ENCODE assay signal across 8 cellular contexts in genomic region chr1:64743954-64744491, GRCh38. TPM values are rescaled to one million over a fixed set of nuclear protein-coding genes. Genes with fewer than 3 reads are reported as not detected.
DNase-seq lines count a peak whose midpoint lies in the region; ATAC-seq and TF ChIP-seq lines count a peak whose summit lies in the region.

No MANE protein-coding gene starts in this region.

- peak overlapping the region; percentile 90 for H3K4me3 Mint-ChIP-seq in CD8-positive, alpha-beta T cell
- H3K4me3 Mint-ChIP-seq in natural killer cell treated with Interleukin-12 subunit alpha and Interleukin-12 subunit beta and Interleukin-15 and Interleukin-18, amount 100 ng/mL, for 72 hours, result peak overlapping the region; percentile 70

- peak overlapping the region; percentile 83 for H3K9ac ChIP-seq in KMS-11

- DNase-seq in CD8-positive, alpha-beta T cell, result no peak
- DNase-seq in dorsolateral prefrontal cortex (peak in 1 of 10 donors; percentile 24), GM13976 (ENCODE audit: low spot score) (no peak)
- DNase-seq in natural killer cell treated with Interleukin-12 subunit alpha and Interleukin-12 subunit beta and Interleukin-15 and Interleukin-18, amount 100 ng/mL, for 72 hours (ENCODE audit: low spot score), result no peak
- DNase-seq in activated CD4-positive, alpha-beta T cell treated with anti-CD3 and anti-CD28 coated beads, Interleukin-2, amount 50 U/mL, for 4 hours, result no peak

- POLR2A ChIA-PET in CD8-positive, alpha-beta T cell (lab: Charles Lee), result no interaction called here

- peak overlapping the region; percentile 91 for H2AFZ ChIP-seq in KMS-11 (ENCODE audit: low read depth)

- peaks cover 22% of the 10 kb centered on the region for H3K4me1 Mint-ChIP-seq in CD8-positive, alpha-beta T cell (ENCODE audit: low read depth)
- peaks cover 7 to 8% of the 10 kb centered on the region in 2 donors for H3K4me1 Mint-ChIP-seq in natural killer cell treated with Interleukin-12 subunit alpha and Interleukin-12 subunit beta and Interleukin-15 and Interleukin-18, amount 100 ng/mL, for 72 hours (ENCODE audit: low read depth in 2 of 2)

- peaks cover 13% of the 10 kb centered on the region for H3K4me1 ChIP-seq in CD8-positive, alpha-beta T cell (ENCODE audit: insufficient read depth, low read length)
- peaks cover 36% of the 10 kb centered on the region for H3K4me1 ChIP-seq in KMS-11 (ENCODE audit: low read depth, poor library complexity, severe bottlenecking)

- ATAC-seq in CD8-positive, alpha-beta T cell, result no peak
- ATAC-seq in natural killer cell treated with Interleukin-12 subunit alpha and Interleukin-12 subunit beta and Interleukin-15 and Interleukin-18, amount 100 ng/mL, for 72 hours, result no peak
- ATAC-seq in GM21737 (IDR thresholded peaks at IDR 0.05; ENCODE audit: unreplicated experiment), result no peak
- no peak for ATAC-seq in HG03139 (IDR thresholded peaks at IDR 0.05; ENCODE audit: unreplicated experiment)

- 0 out of 2 replicates have a peak, but pooled peaks cover 8% of the 10 kb centered on the region for H4K20me1 ChIP-seq in KMS-11 (ENCODE audit: insufficient read depth)

- intact Hi-C loops in CD8-positive, alpha-beta T cell (cut with DNase I, micrococcal nuclease), result loop anchor here (1.0 to 10.0 kb wide), 4 partner anchors 80 to 331 kb away; no protein-coding TSS in a partner anchor
- intact Hi-C loops in dorsolateral prefrontal cortex (cut with DNase I), result loop anchor here in 1 of 2 donors (10.0 kb wide), 2 partner anchors 71 to 321 kb away; no protein-coding TSS in a partner anchor

- no peaks in the 10 kb centered on the region for H3K36me3 ChIP-seq in CD8-positive, alpha-beta T cell (ENCODE audit: insufficient read depth, low read length)
- H3K36me3 ChIP-seq in KMS-11 (ENCODE audit: insufficient read depth), result no peaks in the 10 kb centered on the region

- H3K9me3 Mint-ChIP-seq in CD8-positive, alpha-beta T cell, result no peaks in the 10 kb centered on the region
- no peaks in the 10 kb centered on the region for H3K9me3 Mint-ChIP-seq in natural killer cell treated with Interleukin-12 subunit alpha and Interleukin-12 subunit beta and Interleukin-15 and Interleukin-18, amount 100 ng/mL, for 72 hours

- in situ Hi-C loops in GM13976 (cut with MboI; ENCODE audit: low sequenced_read_pairs, unreplicated experiment), result no loop called here

- peak overlapping the region; percentile 75 for H3K27ac Mint-ChIP-seq in CD8-positive, alpha-beta T cell
- H3K27ac Mint-ChIP-seq in natural killer cell treated with Interleukin-12 subunit alpha and Interleukin-12 subunit beta and Interleukin-15 and Interleukin-18, amount 100 ng/mL, for 72 hours, result no peak overlapping the region

- no peaks in the 10 kb centered on the region for H3K27me3 ChIP-seq in CD8-positive, alpha-beta T cell (ENCODE audit: insufficient read depth, low read length)
- no peaks in the 10 kb centered on the region for H3K27me3 ChIP-seq in KMS-11 (ENCODE audit: insufficient read depth, low read depth)
- H3K27me3 ChIP-seq in dorsolateral prefrontal cortex, result no peaks in the 10 kb centered on the region

- H3K4me3 ChIP-seq in CD8-positive, alpha-beta T cell (ENCODE audit: low read depth, low read length), result peak overlapping the region; percentile 48
- H3K4me3 ChIP-seq in KMS-11 (IDR thresholded peaks at IDR 0.05; ENCODE audit: insufficient read depth, low read depth, low read length) (peak overlapping the region; percentile 68), dorsolateral prefrontal cortex (peak overlapping the region; percentile 56 to 87 (median 76))

- peaks cover 2% of the 10 kb centered on the region for H3K36me3 Mint-ChIP-seq in CD8-positive, alpha-beta T cell
- H3K36me3 Mint-ChIP-seq in natural killer cell treated with Interleukin-12 subunit alpha and Interleukin-12 subunit beta and Interleukin-15 and Interleukin-18, amount 100 ng/mL, for 72 hours, result no peaks in the 10 kb centered on the region

- H3K27me3 Mint-ChIP-seq in CD8-positive, alpha-beta T cell (ENCODE audit: low read depth), result peaks cover 5% of the 10 kb centered on the region
- peaks cover 9 to 16% of the 10 kb centered on the region in 2 donors for H3K27me3 Mint-ChIP-seq in natural killer cell treated with Interleukin-12 subunit alpha and Interleukin-12 subunit beta and Interleukin-15 and Interleukin-18, amount 100 ng/mL, for 72 hours

- no peak for TF ChIP-seq CTCF in CD8-positive, alpha-beta T cell (IDR thresholded peaks at IDR 0.05)
- TF ChIP-seq CTCF in KMS-11 (conservative IDR thresholded peaks at IDR 0.05; ENCODE audit: low read depth, low read length), result no peak
- no peak for TF ChIP-seq CTCF in dorsolateral prefrontal cortex (IDR thresholded peaks at IDR 0.05 in 54 of 56, conservative IDR thresholded peaks at IDR 0.05 in 2 of 56; ENCODE audit: low read depth in 1 of 56, partially characterized antibody in 56 of 56)
- no peak for TF ChIP-seq CTCF in GM13976 (IDR thresholded peaks at IDR 0.05; ENCODE audit: borderline replicate concordance, control extremely low read depth, extremely low read depth, insufficient read depth, missing control alignments)

- H3K4me2 ChIP-seq in KMS-11, result peak overlapping the region; percentile 91

- no peaks in the 10 kb centered on the region for H3K9me3 ChIP-seq in CD8-positive, alpha-beta T cell (ENCODE audit: low read length)

- H3K27ac ChIP-seq in CD8-positive, alpha-beta T cell (ENCODE audit: low read depth, low read length), result no peak overlapping the region
- H3K27ac ChIP-seq in KMS-11, result peak overlapping the region; percentile 65
- peak overlapping the region in 43 of 59 donors; percentile 37 to 89 (median 75) for H3K27ac ChIP-seq in dorsolateral prefrontal cortex

- CTCF ChIA-PET in CD8-positive, alpha-beta T cell (lab: Charles Lee), result interaction anchor here (1.3 to 1.4 kb wide), 4 partner anchors 9 to 331 kb away, joined by 4 to 7 read pairs (median 6); no protein-coding TSS in a partner anchor

- peaks cover 25% of the 10 kb centered on the region; the same call in 1 of the 2 replicates for H3K79me2 ChIP-seq in KMS-11 (ENCODE audit: insufficient read depth, low read depth)

RNA-seq across cellular contexts. Expression of gene RAVER2, which starts 0.9 kb away (rescaled TPM):
- 1 to 10 TPM; 1.1 TPM for total RNA-seq in CD8-positive, alpha-beta T cell
- total RNA-seq in dorsolateral prefrontal cortex, result 10 to 100 TPM in 111 of 120 experiments, 1 to 10 TPM in 9; 6.1 to 24.9 (median 12.8) TPM
- total RNA-seq in natural killer cell treated with Interleukin-12 subunit alpha and Interleukin-12 subunit beta and Interleukin-15 and Interleukin-18, amount 100 ng/mL, for 72 hours, result 1 to 10 TPM in 1 of 2 donors, under 1 TPM in 1; 0.81 to 1.6 TPM
